1 cellular context compared by ENCODE assay signal in genomic region chr2:218983263-218983970, GRCh38.
TF ChIP-seq lines count a peak whose summit lies in the region.

No MANE protein-coding gene starts in this region.

TF ChIP-seq in WTC11, 78 proteins besides CTCF, POLR2A, EP300 and RAD21:
- TF ChIP-seq, protein P1, sequence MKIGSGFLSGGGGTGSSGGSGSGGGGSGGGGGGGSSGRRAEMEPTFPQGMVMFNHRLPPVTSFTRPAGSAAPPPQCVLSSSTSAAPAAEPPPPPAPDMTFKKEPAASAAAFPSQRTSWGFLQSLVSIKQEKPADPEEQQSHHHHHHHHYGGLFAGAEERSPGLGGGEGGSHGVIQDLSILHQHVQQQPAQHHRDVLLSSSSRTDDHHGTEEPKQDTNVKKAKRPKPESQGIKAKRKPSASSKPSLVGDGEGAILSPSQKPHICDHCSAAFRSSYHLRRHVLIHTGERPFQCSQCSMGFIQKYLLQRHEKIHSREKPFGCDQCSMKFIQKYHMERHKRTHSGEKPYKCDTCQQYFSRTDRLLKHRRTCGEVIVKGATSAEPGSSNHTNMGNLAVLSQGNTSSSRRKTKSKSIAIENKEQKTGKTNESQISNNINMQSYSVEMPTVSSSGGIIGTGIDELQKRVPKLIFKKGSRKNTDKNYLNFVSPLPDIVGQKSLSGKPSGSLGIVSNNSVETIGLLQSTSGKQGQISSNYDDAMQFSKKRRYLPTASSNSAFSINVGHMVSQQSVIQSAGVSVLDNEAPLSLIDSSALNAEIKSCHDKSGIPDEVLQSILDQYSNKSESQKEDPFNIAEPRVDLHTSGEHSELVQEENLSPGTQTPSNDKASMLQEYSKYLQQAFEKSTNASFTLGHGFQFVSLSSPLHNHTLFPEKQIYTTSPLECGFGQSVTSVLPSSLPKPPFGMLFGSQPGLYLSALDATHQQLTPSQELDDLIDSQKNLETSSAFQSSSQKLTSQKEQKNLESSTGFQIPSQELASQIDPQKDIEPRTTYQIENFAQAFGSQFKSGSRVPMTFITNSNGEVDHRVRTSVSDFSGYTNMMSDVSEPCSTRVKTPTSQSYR (CRISPR knock-in tag; IDR thresholded peaks at IDR 0.05): no peak
TF ChIP-seq in WTC11: peak in this region for 0.
